In the genomic region with DNA sequence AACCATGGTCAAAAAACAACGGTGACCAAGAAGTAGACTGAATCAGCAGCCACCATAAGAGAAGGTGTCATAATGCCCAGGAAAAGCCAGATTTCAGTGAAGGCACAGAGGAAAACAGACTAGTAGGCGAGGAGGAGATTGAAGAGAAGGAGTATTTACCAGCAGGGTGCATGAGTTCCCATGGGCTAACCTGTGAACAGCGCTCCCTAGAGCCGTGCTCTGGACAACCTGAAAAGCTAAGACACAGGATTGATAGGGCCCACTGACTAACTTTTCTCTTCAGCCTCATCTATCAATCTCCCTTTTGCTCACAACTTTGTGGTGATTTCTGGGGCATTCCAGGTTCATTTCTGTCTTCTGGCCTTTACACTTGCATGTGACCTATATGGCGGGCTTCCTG, we compare ENCODE assay signal across 1 cellular context.
TF ChIP-seq lines count a peak whose summit lies in the region.

No MANE protein-coding gene starts in this region.

TF ChIP-seq in HepG2, 621 proteins besides CTCF, POLR2A, EP300 and RAD21:
- no peak for TF ChIP-seq ZNF564 (CRISPR knock-in tag; IDR thresholded peaks at IDR 0.05)
